9 cellular contexts compared by ENCODE assay signal in the genomic region with DNA sequence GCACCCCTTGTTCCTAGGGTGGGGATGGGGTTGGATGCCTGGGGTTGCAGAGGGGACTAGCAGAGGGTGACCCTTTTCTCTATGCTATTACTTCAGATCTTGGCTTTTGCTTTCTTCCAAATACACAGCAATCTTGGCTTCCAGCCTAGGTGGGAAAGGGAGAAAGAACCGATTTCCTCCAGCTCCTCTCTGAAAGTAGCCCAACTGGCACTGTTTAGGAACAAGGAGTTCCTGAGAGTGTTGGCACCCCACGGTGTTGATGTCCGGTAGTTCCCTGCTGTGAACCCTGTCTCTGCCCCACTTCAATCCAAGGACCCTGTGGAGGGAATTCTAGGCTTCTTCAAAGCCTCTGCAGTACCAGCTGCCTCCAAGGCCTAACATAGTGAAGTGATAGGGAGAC. TPM values are rescaled to one million over a fixed set of nuclear protein-coding genes. Genes with fewer than 3 reads are reported as not detected.
DNase-seq lines count a peak whose midpoint lies in the region; ATAC-seq and TF ChIP-seq lines count a peak whose summit lies in the region.
"Had no signal": no experiment of that assay in that cellular context is flagged by ENCODE, and none has a peak within 500 bp of the region (broad histone marks: within the 10 kb centered on the region; RNA-seq: fewer than 3 reads in every experiment).

No MANE protein-coding gene starts in this region.

- H3K4me3 Mint-ChIP-seq in CD4-positive, CD25-positive, alpha-beta regulatory T cell, result peak overlapping the region; percentile 97 to 100 (median 100)

- no peaks in the 10 kb centered on the region for H3K27me3 ChIP-seq in CD4-positive, CD25-positive, alpha-beta regulatory T cell (ENCODE audit: control insufficient read depth, insufficient read depth, low read length)
- H3K27me3 ChIP-seq in Peyer's patch, result no peaks in the 10 kb centered on the region
- no peaks in the 10 kb centered on the region for H3K27me3 ChIP-seq in osteoblast (ENCODE audit: insufficient read depth, low read length)

- no peak for TF ChIP-seq CTCF in Peyer's patch (IDR thresholded peaks at IDR 0.05)
- TF ChIP-seq CTCF in epithelial cell of proximal tubule (conservative IDR thresholded peaks at IDR 0.05; ENCODE audit: low read depth, low read length), result no peak
- TF ChIP-seq CTCF in osteoblast (IDR thresholded peaks at IDR 0.05; ENCODE audit: extremely low read depth, low read depth, low read length), result no peak

- peaks cover 11 to 62% (median 37%) of the 10 kb centered on the region in 4 donors for H3K4me1 Mint-ChIP-seq in CD4-positive, CD25-positive, alpha-beta regulatory T cell

- no peak for DNase-seq in CD4-positive, CD25-positive, alpha-beta regulatory T cell
- DNase-seq in Peyer's patch, result no peak
- no peak for DNase-seq in epithelial cell of proximal tubule (ENCODE audit: low read depth)
- DNase-seq in osteoblast (ENCODE audit: insufficient read length, low spot score, missing footprints), result peak; percentile 45
- no peak for DNase-seq in SHP77 (lab: John Stamatoyannopoulos, UW)
- DNase-seq in COR-L47 (lab: John Stamatoyannopoulos, UW), result no peak

- H4K20me1 ChIP-seq in osteoblast (ENCODE audit: insufficient read depth, low read length), result peaks cover 26% of the 10 kb centered on the region

- peak overlapping the region; percentile 96 for H3K4me2 ChIP-seq in osteoblast (ENCODE audit: insufficient read depth, low read length)

- no peaks in the 10 kb centered on the region for H3K9me3 ChIP-seq in CD4-positive, CD25-positive, alpha-beta regulatory T cell (ENCODE audit: control insufficient read depth in 2 of 2, low read length in 2 of 2)
- H3K9me3 ChIP-seq in Peyer's patch (no peaks in the 10 kb centered on the region), osteoblast (ENCODE audit: low read depth, low read length) (no peaks in the 10 kb centered on the region)

- TF ChIP-seq POLR2A in Peyer's patch (IDR thresholded peaks at IDR 0.05), result no peak

- ATAC-seq in CD4-positive, CD25-positive, alpha-beta regulatory T cell (ENCODE audit: low read depth in 2 of 2), result no peak
- no peak for ATAC-seq in HG03139 (IDR thresholded peaks at IDR 0.05; ENCODE audit: unreplicated experiment)
- ATAC-seq in HG03469 (IDR thresholded peaks at IDR 0.05; ENCODE audit: unreplicated experiment), result no peak

- H3K27ac Mint-ChIP-seq in CD4-positive, CD25-positive, alpha-beta regulatory T cell, result peak overlapping the region in 2 of 3 donors; percentile 99 to 100

- H3K27ac ChIP-seq in CD4-positive, CD25-positive, alpha-beta regulatory T cell (ENCODE audit: insufficient read depth, low read length, poor library complexity, severe bottlenecking), result peak overlapping the region; percentile 98
- H3K27ac ChIP-seq in Peyer's patch, result peak overlapping the region; percentile 97 to 99 (median 97)
- H3K27ac ChIP-seq in osteoblast (ENCODE audit: low read depth, low read length), result peak overlapping the region; percentile 100

- H3K36me3 ChIP-seq in CD4-positive, CD25-positive, alpha-beta regulatory T cell (ENCODE audit: control insufficient read depth, insufficient read depth, low read length), result peaks cover 20% of the 10 kb centered on the region
- peaks cover 0 to 20% (median 0%) of the 10 kb centered on the region in 3 donors for H3K36me3 ChIP-seq in Peyer's patch
- H3K36me3 ChIP-seq in osteoblast (ENCODE audit: insufficient read depth, low read length), result peaks cover 26% of the 10 kb centered on the region

- H3K4me1 ChIP-seq in CD4-positive, CD25-positive, alpha-beta regulatory T cell (ENCODE audit: control insufficient read depth, insufficient read depth, low read length, poor library complexity, severe bottlenecking), result peaks cover 42% of the 10 kb centered on the region
- peaks cover 0 to 42% (median 15%) of the 10 kb centered on the region in 4 donors for H3K4me1 ChIP-seq in Peyer's patch
- H3K4me1 ChIP-seq in osteoblast (ENCODE audit: insufficient read depth, low read length), result peaks cover 36% of the 10 kb centered on the region

- peaks cover 8% of the 10 kb centered on the region for H3K27me3 Mint-ChIP-seq in CD4-positive, CD25-positive, alpha-beta regulatory T cell

- no peak overlapping the region for H3K4me3 ChIP-seq in CD4-positive, CD25-positive, alpha-beta regulatory T cell (ENCODE audit: low read depth, low read length)
- H3K4me3 ChIP-seq in Peyer's patch (no peak overlapping the region), epithelial cell of proximal tubule (ENCODE audit: low read depth, low read length) (peak overlapping the region; percentile 88), osteoblast (ENCODE audit: insufficient read depth, low read length) (peak overlapping the region; percentile 93)

- H3K9me3 Mint-ChIP-seq in CD4-positive, CD25-positive, alpha-beta regulatory T cell, result no peaks in the 10 kb centered on the region

- peaks cover 37% of the 10 kb centered on the region for H3K79me2 ChIP-seq in osteoblast (ENCODE audit: insufficient read depth, low read length)

- peaks cover 28% of the 10 kb centered on the region for H3K36me3 Mint-ChIP-seq in CD4-positive, CD25-positive, alpha-beta regulatory T cell

- peak overlapping the region; percentile 72 for H2AFZ ChIP-seq in osteoblast (ENCODE audit: low read length)

RNA-seq across cellular contexts. Expression of gene SLC3A2, which starts 1.1 kb away (rescaled TPM):
- total RNA-seq in CD4-positive, CD25-positive, alpha-beta regulatory T cell, result 277 TPM
- 100 to 1,000 TPM; 158 to 172 (median 168) TPM for polyA plus RNA-seq in CD4-positive, CD25-positive, alpha-beta regulatory T cell
- total RNA-seq in Peyer's patch (100 to 1,000 TPM in 3 of 4 donors, 10 to 100 TPM in 1; 64.4 to 253 (median 207) TPM), epithelial cell of proximal tubule (97.4 and 219 TPM in 2 replicates), osteoblast (217 and 259 TPM in 2 replicates)

RNA-seq across cellular contexts. Expression of gene WDR74, which starts 40.2 kb away (rescaled TPM):
- 201 TPM for total RNA-seq in CD4-positive, CD25-positive, alpha-beta regulatory T cell
- 10 to 100 TPM; 41.6 to 61.1 (median 49.0) TPM for polyA plus RNA-seq in CD4-positive, CD25-positive, alpha-beta regulatory T cell
- total RNA-seq in Peyer's patch (10 to 100 TPM; 17.7 to 78.4 (median 28.6) TPM), epithelial cell of proximal tubule (55.3 and 87.4 TPM in 2 replicates), osteoblast (31.2 and 34.0 TPM in 2 replicates)

RNA-seq across cellular contexts. Expression of gene CHRM1, which starts 41.6 kb away (rescaled TPM):
- total RNA-seq in CD4-positive, CD25-positive, alpha-beta regulatory T cell, result not detected
- polyA plus RNA-seq in CD4-positive, CD25-positive, alpha-beta regulatory T cell, result not detected
- under 1 TPM in 2 of 4 donors, not detected in 2; 0.54 to 0.76 TPM for total RNA-seq in Peyer's patch
- not detected in 2 replicates for total RNA-seq in epithelial cell of proximal tubule
- under 0.01 TPM in 1 of 2 replicates, not detected in the other for total RNA-seq in osteoblast
- total RNA-seq: mononuclear cell had no signal

RNA-seq across cellular contexts. Expression of gene TEX54, which starts 46.9 kb away (rescaled TPM):
- not detected for total RNA-seq in CD4-positive, CD25-positive, alpha-beta regulatory T cell
- 1 to 10 TPM in 2 of 4 donors, under 1 TPM in 1, not detected in 1; 0.76 to 2.2 (median 2.1) TPM for polyA plus RNA-seq in CD4-positive, CD25-positive, alpha-beta regulatory T cell
- total RNA-seq in Peyer's patch (not detected), epithelial cell of proximal tubule (not detected in 2 replicates), osteoblast (not detected in 2 replicates)

RNA-seq across cellular contexts. Expression of gene STX5, which starts 47.7 kb away (rescaled TPM):
- 128 TPM for total RNA-seq in CD4-positive, CD25-positive, alpha-beta regulatory T cell
- polyA plus RNA-seq in CD4-positive, CD25-positive, alpha-beta regulatory T cell, result 10 to 100 TPM; 28.2 to 39.8 (median 35.4) TPM
- total RNA-seq in Peyer's patch (10 to 100 TPM; 27.1 to 56.1 (median 38.4) TPM), epithelial cell of proximal tubule (21.2 and 28.6 TPM in 2 replicates), osteoblast (35.8 and 40.7 TPM in 2 replicates)

Comparison
In these comparisons a context has a peak if more than half of its experiments do, and no peak if none do; other contexts are left out.
1. H3K4me3 ChIP-seq: peak in epithelial cell of proximal tubule (single experiment) and osteoblast (single experiment); none in CD4-positive, CD25-positive, alpha-beta regulatory T cell (single experiment) and Peyer's patch (0 of 4).
2. Peak in every context shown above with its lines, with median percentiles within 50 percentile points of each other: H3K27ac ChIP-seq.